1 cellular context compared by ENCODE assay signal in genomic region chr19:42474743-42475142, GRCh38.
TF ChIP-seq lines count a peak whose summit lies in the region.

No MANE protein-coding gene starts in this region.

TF ChIP-seq in H1, 55 proteins besides CTCF, POLR2A, EP300 and RAD21:
- TF ChIP-seq RXRA (IDR thresholded peaks at IDR 0.05; ENCODE audit: insufficient read depth, low read depth, low read length) (no peak), JUND (IDR thresholded peaks at IDR 0.05; ENCODE audit: low read length) (no peak), CBX8 (IDR thresholded peaks at IDR 0.05; ENCODE audit: borderline replicate concordance, low read depth, low read length) (no peak), SRF (IDR thresholded peaks at IDR 0.05; ENCODE audit: low read depth, low read length) (no peak), KDM4A (IDR thresholded peaks at IDR 0.05; ENCODE audit: low read depth, low read length, severe bottlenecking) (no peak), RBBP5 (IDR thresholded peaks at IDR 0.05; ENCODE audit: borderline replicate concordance, low read depth, low read length) (no peak), SP1 (IDR thresholded peaks at IDR 0.05; ENCODE audit: low read depth, low read length) (no peak), ATF2 (IDR thresholded peaks at IDR 0.05; ENCODE audit: low read length) (no peak), CHD2 (IDR thresholded peaks at IDR 0.05; ENCODE audit: low read length) (no peak), TEAD4 (IDR thresholded peaks at IDR 0.05; ENCODE audit: low read depth, low read length) (no peak), USF2 (IDR thresholded peaks at IDR 0.05; ENCODE audit: low read length) (no peak), ZNF274 (IDR thresholded peaks at IDR 0.05; ENCODE audit: borderline replicate concordance, extremely low read depth, low read length) (no peak), MAX (IDR thresholded peaks at IDR 0.05) (no peak), TAF1 (IDR thresholded peaks at IDR 0.05; ENCODE audit: low read depth, low read length) (no peak), NRF1 (IDR thresholded peaks at IDR 0.05; ENCODE audit: low read depth, low read length) (no peak), ASH2L (IDR thresholded peaks at IDR 0.05; ENCODE audit: low read length) (no peak), BACH1 (IDR thresholded peaks at IDR 0.05; ENCODE audit: low read length) (no peak), CHD1 (IDR thresholded peaks at IDR 0.05; ENCODE audit: low read depth, low read length) (no peak)
